1 cellular context compared by ENCODE assay signal in the genomic region with DNA sequence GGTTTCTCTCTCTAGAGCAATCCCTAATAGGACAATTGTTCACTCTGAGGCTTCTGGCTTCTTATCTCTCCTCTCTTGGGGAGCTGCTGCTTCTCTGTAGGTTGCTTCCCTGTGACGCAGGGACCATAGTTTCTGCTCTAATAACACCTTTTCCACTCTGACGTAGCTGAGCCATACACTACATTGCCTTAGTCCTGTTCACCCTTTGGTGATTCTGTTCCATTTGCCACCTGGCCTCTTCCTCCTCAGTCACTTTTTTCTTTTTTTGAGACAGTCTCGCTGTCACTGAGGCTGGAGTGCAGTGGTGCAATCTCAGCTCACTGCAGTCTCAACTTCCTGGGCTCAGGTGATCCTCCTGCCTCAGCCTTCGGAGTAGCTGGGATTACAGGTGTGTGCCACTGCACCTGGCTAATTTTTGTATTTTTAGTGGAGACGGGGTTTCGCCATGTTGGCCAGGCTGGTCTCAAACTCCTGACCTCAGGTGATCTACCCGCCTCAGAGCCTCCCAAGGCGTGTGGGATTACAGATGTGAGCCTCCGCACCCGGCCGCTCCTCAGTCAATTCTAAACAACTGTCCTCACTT.
TF ChIP-seq lines count a peak whose summit lies in the region.

No MANE protein-coding gene starts in this region.

TF ChIP-seq in H1, 55 proteins besides CTCF, POLR2A, EP300 and RAD21:
- peak; percentile 97 for TF ChIP-seq POLR2AphosphoS5 (IDR thresholded peaks at IDR 0.05; ENCODE audit: low read depth, low read length)
- TF ChIP-seq, protein P1, sequence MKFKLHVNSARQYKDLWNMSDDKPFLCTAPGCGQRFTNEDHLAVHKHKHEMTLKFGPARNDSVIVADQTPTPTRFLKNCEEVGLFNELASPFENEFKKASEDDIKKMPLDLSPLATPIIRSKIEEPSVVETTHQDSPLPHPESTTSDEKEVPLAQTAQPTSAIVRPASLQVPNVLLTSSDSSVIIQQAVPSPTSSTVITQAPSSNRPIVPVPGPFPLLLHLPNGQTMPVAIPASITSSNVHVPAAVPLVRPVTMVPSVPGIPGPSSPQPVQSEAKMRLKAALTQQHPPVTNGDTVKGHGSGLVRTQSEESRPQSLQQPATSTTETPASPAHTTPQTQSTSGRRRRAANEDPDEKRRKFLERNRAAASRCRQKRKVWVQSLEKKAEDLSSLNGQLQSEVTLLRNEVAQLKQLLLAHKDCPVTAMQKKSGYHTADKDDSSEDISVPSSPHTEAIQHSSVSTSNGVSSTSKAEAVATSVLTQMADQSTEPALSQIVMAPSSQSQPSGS (IDR thresholded peaks at IDR 0.05; ENCODE audit: low read length), result 0 out of 2 replicates have a peak, but pooled peaks have one; percentile 51
